In the genomic region with DNA sequence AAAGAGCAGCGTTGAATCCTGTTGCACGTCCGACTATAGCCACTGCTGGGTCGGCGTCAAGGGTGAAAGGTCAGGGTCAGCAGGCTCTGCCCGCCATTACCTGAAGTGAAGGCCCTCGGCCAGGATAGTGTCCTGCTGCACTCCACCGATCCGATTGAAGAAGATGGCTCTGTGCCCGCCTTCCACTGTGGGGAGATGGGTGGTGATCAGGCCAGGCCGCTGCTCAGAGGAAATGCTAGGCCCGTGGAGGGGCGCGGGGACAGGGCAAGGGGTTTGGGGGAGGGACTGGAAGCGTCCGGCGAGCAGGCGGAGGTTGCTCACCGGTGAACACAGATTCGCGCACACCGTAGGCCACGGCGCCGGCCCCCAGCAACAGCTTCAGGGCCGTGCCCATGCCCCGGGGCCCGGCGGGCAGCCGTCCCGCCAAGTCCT, we compare ENCODE assay signal across 6 cellular contexts. TPM values are rescaled to one million over a fixed set of nuclear protein-coding genes. Genes with fewer than 3 reads are reported as not detected.
DNase-seq lines count a peak whose midpoint lies in the region; ATAC-seq and TF ChIP-seq lines count a peak whose summit lies in the region.

No MANE protein-coding gene starts in this region.

- no peak for TF ChIP-seq POLR2A in stomach (IDR thresholded peaks at IDR 0.05)

- peaks cover 9% of the 10 kb centered on the region for H3F3A ChIP-seq in Loucy (ENCODE audit: low read depth)

- H3K9me2 ChIP-seq in Loucy (replicated peaks; ENCODE audit: low read depth, low read length): no peaks in the 10 kb centered on the region

- 0 out of 2 replicates have a peak overlapping the region, but pooled peaks have one; percentile 44 for H2AFZ ChIP-seq in Loucy (ENCODE audit: low read length)
- H2AFZ ChIP-seq in fibroblast of lung (ENCODE audit: low read length): no peak overlapping the region

- H3K9ac ChIP-seq in Loucy (ENCODE audit: low read depth, low read length, poor library complexity, severe bottlenecking) (peak overlapping the region; percentile 96), fibroblast of lung (ENCODE audit: insufficient read depth, low read length) (peak overlapping the region; percentile 79)

- intact Hi-C loops in stomach (cut with DNase I; ENCODE audit: low total_unique reads): no loop called here

- H3K9me3 ChIP-seq in Loucy (ENCODE audit: insufficient read depth, low read depth, low read length): no peaks in the 10 kb centered on the region
- H3K9me3 ChIP-seq in fibroblast of lung (ENCODE audit: control insufficient read depth, insufficient read depth, low read depth, low read length): no peaks in the 10 kb centered on the region
- H3K9me3 ChIP-seq in stomach: no peaks in the 10 kb centered on the region

- peak; percentile 14 for ATAC-seq in GM18870 (IDR thresholded peaks at IDR 0.05; ENCODE audit: unreplicated experiment)

- WGBS in stomach, 5 donors: 0 to 1% (median 1%) methylated on average over 17 to 31 of the region's 31 CpGs

- DNase-seq in fibroblast of lung (ENCODE audit: low read depth in 2 of 2) (no peak), stomach (no peak), NCI-H524 treated with DMSO at 0.1 percent for 48 hours (lab: John Stamatoyannopoulos, UW) (no peak), COLO668 (lab: John Stamatoyannopoulos, UW; ENCODE audit: unreplicated experiment) (no peak)

- peaks cover 37% of the 10 kb centered on the region; the same call in 1 of the 2 replicates for H3K36me3 ChIP-seq in Loucy (ENCODE audit: insufficient read depth, low read length)
- peaks cover 32% of the 10 kb centered on the region for H3K36me3 ChIP-seq in fibroblast of lung (ENCODE audit: control insufficient read depth, insufficient read depth, low read length)
- H3K36me3 ChIP-seq in stomach: peaks cover 48 to 63% (median 52%) of the 10 kb centered on the region in 4 donors

- peak overlapping the region; percentile 89 for H3K4me3 ChIP-seq in Loucy (ENCODE audit: low read length, poor library complexity, severe bottlenecking)
- peak overlapping the region; percentile 73 to 99 (median 95) for H3K4me3 ChIP-seq in fibroblast of lung (replicated peaks in 1 of 4; ENCODE audit: control extremely low read depth in 1 of 4, insufficient read depth in 1 of 4, low read depth in 3 of 4, low read length in 4 of 4)
- H3K4me3 ChIP-seq in stomach: peak overlapping the region; percentile 69 to 93 (median 85)

- TF ChIP-seq EP300 in stomach (IDR thresholded peaks at IDR 0.05): no peak

- TF ChIP-seq CTCF in Loucy (conservative IDR thresholded peaks at IDR 0.05; ENCODE audit: low read length) (no peak), fibroblast of lung (conservative IDR thresholded peaks at IDR 0.05 in 1 of 2, IDR thresholded peaks at IDR 0.05 in 1 of 2; ENCODE audit: low read depth in 1 of 2, low read length in 2 of 2) (no peak), stomach (IDR thresholded peaks at IDR 0.05) (no peak)

- H3K27ac ChIP-seq in fibroblast of lung (ENCODE audit: insufficient read depth, low read length) (peak overlapping the region; percentile 68), stomach (peak overlapping the region; percentile 94 to 97 (median 95))

- H3K4me2 ChIP-seq in Loucy (ENCODE audit: low read depth, low read length, poor library complexity, severe bottlenecking): peak overlapping the region; percentile 99
- H3K4me2 ChIP-seq in fibroblast of lung (ENCODE audit: extremely low read depth, insufficient read depth, low read length): peak overlapping the region; percentile 90

- H3K79me2 ChIP-seq in Loucy (ENCODE audit: insufficient read depth, low read length): peaks cover 62% of the 10 kb centered on the region
- H3K79me2 ChIP-seq in fibroblast of lung (ENCODE audit: control insufficient read depth, insufficient read depth, low read length): peaks cover 48% of the 10 kb centered on the region

- H3K4me1 ChIP-seq in Loucy (ENCODE audit: insufficient read depth, low read length, poor library complexity, severe bottlenecking) (peaks cover 28% of the 10 kb centered on the region), fibroblast of lung (ENCODE audit: control insufficient read depth, extremely low read depth, insufficient read depth, low read length) (peaks cover 5% of the 10 kb centered on the region), stomach (peaks cover 40 to 71% (median 60%) of the 10 kb centered on the region in 4 donors)

- H4K20me1 ChIP-seq in Loucy (ENCODE audit: insufficient read depth, low read length, poor library complexity, severe bottlenecking) (peaks cover 17% of the 10 kb centered on the region), fibroblast of lung (ENCODE audit: control insufficient read depth, extremely low read depth, insufficient read depth, low read length) (no peaks in the 10 kb centered on the region)

- H3K27me3 ChIP-seq in Loucy (ENCODE audit: insufficient read depth, low read length, poor library complexity, severe bottlenecking): no peaks in the 10 kb centered on the region
- no peaks in the 10 kb centered on the region for H3K27me3 ChIP-seq in fibroblast of lung (ENCODE audit: control insufficient read depth, insufficient read depth, low read length)
- H3K27me3 ChIP-seq in stomach: no peaks in the 10 kb centered on the region

RNA-seq across cellular contexts. Expression of gene PHB2, which starts 0.4 kb away (rescaled TPM):
- total RNA-seq in fibroblast of lung (112 and 169 TPM in 2 replicates), stomach (100 to 1,000 TPM in 4 of 5 donors, 10 to 100 TPM in 1; 49.2 to 441 (median 150) TPM)
- polyA plus RNA-seq in fibroblast of lung (193 and 266 TPM in 2 replicates), stomach (100 to 1,000 TPM; 150 to 179 (median 154) TPM)
- 142 and 185 TPM in 2 replicates for polyA plus RNA-seq in fibroblast of lung (2012)
- polyA minus RNA-seq in fibroblast of lung (ENCODE audit: low replicate concordance): 131 and 149 TPM in 2 replicates

RNA-seq across cellular contexts. Expression of gene EMG1, which starts 0.6 kb away (rescaled TPM):
- total RNA-seq in fibroblast of lung (27.4 and 31.6 TPM in 2 replicates), stomach (10 to 100 TPM in 3 of 5 donors, 1 to 10 TPM in 2; 1.2 to 86.6 (median 25.2) TPM)
- polyA plus RNA-seq in fibroblast of lung (33.4 and 46.4 TPM in 2 replicates), stomach (10 to 100 TPM; 19.3 to 22.7 (median 21.7) TPM)
- 54.2 and 86.5 TPM in 2 replicates for polyA plus RNA-seq in fibroblast of lung (2012)
- 14.1 and 35.4 TPM in 2 replicates for polyA minus RNA-seq in fibroblast of lung (ENCODE audit: low replicate concordance)

RNA-seq across cellular contexts. Expression of gene PTPN6, which starts 19.0 kb away (rescaled TPM):
- total RNA-seq in fibroblast of lung (0.26 TPM in 1 of 2 replicates, not detected in the other), stomach (10 to 100 TPM; 11.2 to 36.6 (median 28.0) TPM)
- polyA plus RNA-seq in fibroblast of lung (0.06 TPM in 1 of 2 replicates, not detected in the other), stomach (10 to 100 TPM; 40.6 to 51.2 (median 41.2) TPM)
- polyA plus RNA-seq in fibroblast of lung (2012): not detected in 2 replicates
- polyA minus RNA-seq in fibroblast of lung (ENCODE audit: low replicate concordance): 0.79 TPM in 1 of 2 replicates, not detected in the other

RNA-seq across cellular contexts. Expression of gene C12orf57, which starts 26.3 kb away (rescaled TPM):
- total RNA-seq in fibroblast of lung (107 and 177 TPM in 2 replicates), stomach (100 to 1,000 TPM; 155 to 453 (median 306) TPM)
- polyA plus RNA-seq in fibroblast of lung (172 and 220 TPM in 2 replicates), stomach (100 to 1,000 TPM; 418 to 621 (median 443) TPM)
- polyA plus RNA-seq in fibroblast of lung (2012): 181 and 214 TPM in 2 replicates
- 60.1 and 67.8 TPM in 2 replicates for polyA minus RNA-seq in fibroblast of lung (ENCODE audit: low replicate concordance)

RNA-seq across cellular contexts. Expression of gene RNU7-1, which starts 26.5 kb away (rescaled TPM):
- total RNA-seq in fibroblast of lung (not detected in 2 replicates), stomach (not detected)
- polyA plus RNA-seq in fibroblast of lung (not detected in 2 replicates), stomach (not detected)
- not detected in 2 replicates for polyA plus RNA-seq in fibroblast of lung (2012)
- not detected in 2 replicates for polyA minus RNA-seq in fibroblast of lung (ENCODE audit: low replicate concordance)
